Comparison of ENCODE assay signal across 28 cellular contexts in the genomic region with DNA sequence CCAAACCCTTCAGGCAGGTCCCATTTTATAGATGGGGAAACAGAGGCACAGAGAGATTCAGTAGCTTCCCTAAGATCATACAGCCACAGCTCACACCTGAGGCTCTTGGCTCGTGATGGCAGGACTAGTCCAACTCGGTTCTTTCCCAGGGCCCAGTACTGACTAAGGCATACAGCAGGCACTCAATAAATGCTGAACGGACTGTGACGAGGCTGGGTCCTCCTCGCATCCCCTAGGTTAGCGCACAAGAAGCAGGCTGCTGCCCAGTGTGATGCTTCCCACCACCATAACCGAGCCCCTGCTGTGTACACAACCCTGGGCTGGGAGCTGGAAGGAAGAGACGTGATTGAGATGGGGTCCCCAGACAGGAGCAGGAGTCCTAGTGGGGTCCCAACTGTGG. TPM values are rescaled to one million over a fixed set of nuclear protein-coding genes. Genes with fewer than 3 reads are reported as not detected.
DNase-seq lines count a peak whose midpoint lies in the region; ATAC-seq, FAIRE-seq and TF ChIP-seq lines count a peak whose summit lies in the region.
"Had no signal": no experiment of that assay in that cellular context is flagged by ENCODE, and none has a peak within 500 bp of the region (broad histone marks: within the 10 kb centered on the region; RNA-seq: fewer than 3 reads in every experiment).

No MANE protein-coding gene starts in this region.

- no peaks in the 10 kb centered on the region for H3K27me3 Mint-ChIP-seq in central memory CD8-positive, alpha-beta T cell
- H3K27me3 Mint-ChIP-seq in neural progenitor cell (ENCODE audit: insufficient read depth, low read depth): peaks cover 7% of the 10 kb centered on the region

- no peak for TF ChIP-seq EP300 in HepG2 (IDR thresholded peaks at IDR 0.05; ENCODE audit: low read depth in 2 of 2, low read length in 2 of 2)
- TF ChIP-seq EP300 in HepG2 (CRISPR knock-in tag; IDR thresholded peaks at IDR 0.05; ENCODE audit: borderline replicate concordance): no peak

- H3K4me1 ChIP-seq in HepG2 (ENCODE audit: insufficient read depth, low read length): peaks cover 6% of the 10 kb centered on the region
- peaks cover 0 to 7% (median under 1%) of the 10 kb centered on the region in 4 donors for H3K4me1 ChIP-seq in right lobe of liver
- H3K4me1 ChIP-seq in neural progenitor cell: peaks cover 9% of the 10 kb centered on the region
- H3K4me1 ChIP-seq: HAP-1 had no signal

- H3K9ac ChIP-seq in HepG2 (ENCODE audit: insufficient read depth, low read depth, low read length) (no peak overlapping the region), neural progenitor cell (no peak overlapping the region)

- H3K9me3 Mint-ChIP-seq in central memory CD8-positive, alpha-beta T cell: no peaks in the 10 kb centered on the region
- no peaks in the 10 kb centered on the region for H3K9me3 Mint-ChIP-seq in neural progenitor cell
- H3K9me3 Mint-ChIP-seq: CD8-positive, alpha-beta T cell had no signal

- peaks cover 40% of the 10 kb centered on the region for H3K4me1 Mint-ChIP-seq in central memory CD8-positive, alpha-beta T cell
- H3K4me1 Mint-ChIP-seq in neural progenitor cell: peaks cover 4% of the 10 kb centered on the region

- no peak for TF ChIP-seq CTCF in HepG2 (CRISPR knock-in tag; IDR thresholded peaks at IDR 0.05)
- TF ChIP-seq CTCF in right lobe of liver (IDR thresholded peaks at IDR 0.05): no peak
- no peak for TF ChIP-seq CTCF in neural progenitor cell (IDR thresholded peaks at IDR 0.05)

- H4K20me1 ChIP-seq in HepG2 (ENCODE audit: insufficient read depth, low read length) (no peaks in the 10 kb centered on the region), neural progenitor cell (ENCODE audit: low read depth) (no peaks in the 10 kb centered on the region)

- CTCF ChIA-PET in HepG2 (lab: Yijun Ruan, JAX; ENCODE audit: low intra/inter-chr PET ratio, low total read pairs): no interaction called here

- in situ Hi-C loops in HepG2 (cut with HindIII; ENCODE audit: extremely low pct_ligation_motif_present, low pct_unique_long_range_greater_than_20kb): no loop called here

- no peak for DNase-seq in HepG2 (ENCODE audit: low spot score)
- DNase-seq in right lobe of liver: no peak
- DNase-seq in central memory CD8-positive, alpha-beta T cell (ENCODE audit: low spot score in 2 of 2): no peak
- DNase-seq in neural progenitor cell (ENCODE audit: low spot score): no peak
- DNase-seq in NCI-H1048 (lab: John Stamatoyannopoulos, UW): no peak
- DNase-seq: CD8-positive, alpha-beta T cell; DMS 273 treated with DMSO at 0.1 percent for 48 hours; DMS79; EL; GDM1; GOT3; Karpas-422; NCI-H1105; NCI-H146; NCI-H1930; NCI-H446; NCI-H526 treated with DMSO at 0.1 percent for 48 hours; PC-9; SJCRH30 had no signal

- WGBS in HepG2 (ENCODE audit: low lambda C conversion rate): 94% methylated on average over 4 of the region's 8 CpGs
- WGBS in right lobe of liver (ENCODE audit: insufficient coverage, low coverage, low lambda C conversion rate, missing lambda C conversion rate): no CpG with 5 or more reads among the region's 8 CpGs

- H3K9me3 ChIP-seq in HepG2 (ENCODE audit: low read length) (no peaks in the 10 kb centered on the region), right lobe of liver (no peaks in the 10 kb centered on the region), neural progenitor cell (ENCODE audit: low read depth) (no peaks in the 10 kb centered on the region)
- H3K9me3 ChIP-seq: HAP-1, SJCRH30 had no signal

- H3K27ac ChIP-seq in HepG2 (ENCODE audit: extremely low read length, insufficient read depth, low read length) (no peak overlapping the region), right lobe of liver (no peak overlapping the region), neural progenitor cell (no peak overlapping the region)
- H3K27ac ChIP-seq: 22Rv1, PC-9, SJCRH30 had no signal

- H3K27ac Mint-ChIP-seq in central memory CD8-positive, alpha-beta T cell (ENCODE audit: low read depth): peak overlapping the region; percentile 80
- H3K27ac Mint-ChIP-seq in neural progenitor cell: peak overlapping the region; percentile 60

- no peak overlapping the region for H3K4me3 ChIP-seq in HepG2 (replicated peaks in 1 of 3; ENCODE audit: insufficient read depth in 1 of 3, low read depth in 2 of 3, low read length in 3 of 3)
- H3K4me3 ChIP-seq in right lobe of liver: no peak overlapping the region
- H3K4me3 ChIP-seq in neural progenitor cell: no peak overlapping the region
- H3K4me3 ChIP-seq: GM12878, HAP-1, PC-9, SJCRH30 had no signal

- ATAC-seq in HepG2: no peak
- no peak for ATAC-seq in right lobe of liver
- ATAC-seq in central memory CD8-positive, alpha-beta T cell (replicated peaks; ENCODE audit: extremely low read depth, poor library complexity, severe bottlenecking): no peak
- ATAC-seq in HG02885 (IDR thresholded peaks at IDR 0.05; ENCODE audit: poor library complexity, unreplicated experiment): no peak
- ATAC-seq in HG03439 (IDR thresholded peaks at IDR 0.05; ENCODE audit: unreplicated experiment): no peak
- ATAC-seq: CD8-positive, alpha-beta T cell; GM12878; Right ventricle myocardium inferior; SK-N-SH treated with all-trans-retinoic acid at 6 μM for 48 hours had no signal

- no peaks in the 10 kb centered on the region for H3F3A ChIP-seq in neural progenitor cell (ENCODE audit: low read depth)

- H3K79me2 ChIP-seq in HepG2 (ENCODE audit: insufficient read depth, low read length) (no peaks in the 10 kb centered on the region), neural progenitor cell (ENCODE audit: low read depth) (no peaks in the 10 kb centered on the region)

- POLR2A ChIA-PET in HepG2 (lab: Yijun Ruan, JAX): no interaction called here

- H3K4me2 ChIP-seq in HepG2 (ENCODE audit: low read depth, low read length) (no peak overlapping the region), neural progenitor cell (peak overlapping the region; percentile 27)
- H3K4me2 ChIP-seq: PC-9 had no signal

- H3K4me3 Mint-ChIP-seq in central memory CD8-positive, alpha-beta T cell: no peak overlapping the region
- H3K4me3 Mint-ChIP-seq in neural progenitor cell: no peak overlapping the region
- H3K4me3 Mint-ChIP-seq: CD8-positive, alpha-beta T cell had no signal

- no peak for TF ChIP-seq RAD21 in HepG2 (CRISPR knock-in tag; IDR thresholded peaks at IDR 0.05)

- H3K27me3 ChIP-seq in HepG2 (ENCODE audit: control insufficient read depth in 1 of 2, insufficient read depth in 2 of 2, low read length in 2 of 2) (no peaks in the 10 kb centered on the region), right lobe of liver (no peaks in the 10 kb centered on the region), neural progenitor cell (no peaks in the 10 kb centered on the region)
- H3K27me3 ChIP-seq: SJCRH30 had no signal

- intact Hi-C loops in HepG2 (cut with micrococcal nuclease; ENCODE audit: unreplicated experiment): no loop called here
- intact Hi-C loops in right lobe of liver (cut with DNase I): no loop called here

- BruUV-seq in HepG2 (replicated peaks; lab: Mats Ljungman, UMichigan): no TSS peak

- FAIRE-seq in HepG2 (lab: Jason Lieb, UNC): no peak
- FAIRE-seq: GM12878 had no signal

- peaks cover 20% of the 10 kb centered on the region for H3K36me3 Mint-ChIP-seq in central memory CD8-positive, alpha-beta T cell (ENCODE audit: insufficient read depth)
- no peaks in the 10 kb centered on the region for H3K36me3 Mint-ChIP-seq in neural progenitor cell
- H3K36me3 Mint-ChIP-seq: CD8-positive, alpha-beta T cell had no signal

- H2AFZ ChIP-seq in HepG2 (ENCODE audit: low read length) (no peak overlapping the region), neural progenitor cell (replicated peaks) (no peak overlapping the region)
- H2AFZ ChIP-seq: PC-9 had no signal

- no peak for TF ChIP-seq POLR2A in HepG2 (IDR thresholded peaks at IDR 0.05; ENCODE audit: insufficient read depth in 1 of 2, low read depth in 2 of 2, low read length in 2 of 2)
- TF ChIP-seq POLR2A in right lobe of liver (IDR thresholded peaks at IDR 0.05): no peak

- H3K36me3 ChIP-seq in HepG2 (replicated peaks in 1 of 2; ENCODE audit: control insufficient read depth in 1 of 2, insufficient read depth in 2 of 2, low read length in 2 of 2) (peaks cover 48 to 61% of the 10 kb centered on the region in 2 experiments; a peak in 4 of 5 replicates), right lobe of liver (no peaks in the 10 kb centered on the region), neural progenitor cell (no peaks in the 10 kb centered on the region)

RNA-seq across cellular contexts. Expression of gene PLXND1, which starts 24.9 kb away (rescaled TPM):
- total RNA-seq in HepG2 (2016; rRNA removed; fragmentation: Illumina TruSeq; extraction: Trizol): 15.9 and 25.3 TPM in 2 replicates
- total RNA-seq in HepG2 (2016; cell fraction: cytosol; rRNA removed; fragmentation: Illumina TruSeq; extraction: Trizol; ENCODE audit: low read depth): 6.6 and 10.2 TPM in 2 replicates
- 17.4 and 18.7 TPM in 2 replicates for total RNA-seq in HepG2 (2016; cell fraction: insoluble cytoplasmic fraction; rRNA removed; fragmentation: Illumina TruSeq; extraction: Trizol)
- 20.1 and 23.5 TPM in 2 replicates for total RNA-seq in HepG2 (2016; cell fraction: membrane; rRNA removed; fragmentation: Illumina TruSeq; extraction: Trizol)
- 31.2 and 42.9 TPM in 2 replicates for total RNA-seq in HepG2 (2016; cell fraction: nucleus; rRNA removed; fragmentation: Illumina TruSeq; extraction: Trizol)
- 42.0 and 51.9 TPM in 2 replicates for polyA plus RNA-seq in HepG2 (2011; rRNA removed)
- polyA plus RNA-seq in HepG2 (2011; cell fraction: cytosol; rRNA removed): 32.8 and 38.1 TPM in 2 replicates
- 227 and 266 TPM in 2 replicates for polyA plus RNA-seq in HepG2 (2011; cell fraction: nucleus; rRNA removed)
- polyA plus RNA-seq in HepG2 (2012): 48.7 and 95.9 TPM in 2 replicates
- 4.4 and 4.6 TPM in 2 replicates for polyA plus RNA-seq in HepG2 (2016; cell fraction: cytosol; fragmentation: Illumina TruSeq; extraction: Trizol; ENCODE audit: low read depth)
- 20.5 and 26.7 TPM in 2 replicates for polyA plus RNA-seq in HepG2 (2016; cell fraction: insoluble cytoplasmic fraction; fragmentation: Illumina TruSeq; extraction: Trizol; ENCODE audit: low read depth)
- 14.3 and 14.5 TPM in 2 replicates for polyA plus RNA-seq in HepG2 (2016; cell fraction: membrane; fragmentation: Illumina TruSeq; extraction: Trizol; ENCODE audit: low read depth)
- 87.9 and 89.2 TPM in 2 replicates for polyA plus RNA-seq in HepG2 (2016; cell fraction: nucleus; fragmentation: Illumina TruSeq; extraction: Trizol; ENCODE audit: insufficient read depth, low read depth)
- polyA minus RNA-seq in HepG2 (2011; rRNA and poly(A)+ RNA removed; ENCODE audit: low replicate concordance): 25.6 and 59.9 TPM in 2 replicates
- polyA minus RNA-seq in HepG2 (2011; cell fraction: cytosol; rRNA and poly(A)+ RNA removed): 30.9 and 54.1 TPM in 2 replicates
- 61.7 and 71.7 TPM in 2 replicates for polyA minus RNA-seq in HepG2 (2011; cell fraction: nucleus; rRNA and poly(A)+ RNA removed)
- total RNA-seq in right lobe of liver: 10 to 100 TPM; 27.0 to 48.8 (median 29.6) TPM
- 9.0 and 12.9 TPM in 2 replicates for total RNA-seq in neural progenitor cell (ENCODE audit: low replicate concordance)

RNA-seq across cellular contexts. Expression of gene H1-8, which starts 38.6 kb away (rescaled TPM):
- total RNA-seq in HepG2 (2016; rRNA removed; fragmentation: Illumina TruSeq; extraction: Trizol): not detected in 2 replicates
- not detected in 2 replicates for total RNA-seq in HepG2 (2016; cell fraction: cytosol; rRNA removed; fragmentation: Illumina TruSeq; extraction: Trizol; ENCODE audit: low read depth)
- not detected in 2 replicates for total RNA-seq in HepG2 (2016; cell fraction: insoluble cytoplasmic fraction; rRNA removed; fragmentation: Illumina TruSeq; extraction: Trizol)
- total RNA-seq in HepG2 (2016; cell fraction: membrane; rRNA removed; fragmentation: Illumina TruSeq; extraction: Trizol): not detected in 2 replicates
- not detected in 2 replicates for total RNA-seq in HepG2 (2016; cell fraction: nucleus; rRNA removed; fragmentation: Illumina TruSeq; extraction: Trizol)
- 0.08 TPM in 1 of 2 replicates, not detected in the other for polyA plus RNA-seq in HepG2 (2011; rRNA removed)
- 0.09 and 0.12 TPM in 2 replicates for polyA plus RNA-seq in HepG2 (2011; cell fraction: cytosol; rRNA removed)
- not detected in 2 replicates for polyA plus RNA-seq in HepG2 (2011; cell fraction: nucleus; rRNA removed)
- not detected in 2 replicates for polyA plus RNA-seq in HepG2 (2012)
- polyA plus RNA-seq in HepG2 (2016; cell fraction: cytosol; fragmentation: Illumina TruSeq; extraction: Trizol; ENCODE audit: low read depth): not detected in 2 replicates
- polyA plus RNA-seq in HepG2 (2016; cell fraction: insoluble cytoplasmic fraction; fragmentation: Illumina TruSeq; extraction: Trizol; ENCODE audit: low read depth): not detected in 2 replicates
- not detected in 2 replicates for polyA plus RNA-seq in HepG2 (2016; cell fraction: membrane; fragmentation: Illumina TruSeq; extraction: Trizol; ENCODE audit: low read depth)
- not detected in 2 replicates for polyA plus RNA-seq in HepG2 (2016; cell fraction: nucleus; fragmentation: Illumina TruSeq; extraction: Trizol; ENCODE audit: insufficient read depth, low read depth)
- polyA minus RNA-seq in HepG2 (2011; rRNA and poly(A)+ RNA removed; ENCODE audit: low replicate concordance): not detected in 2 replicates
- polyA minus RNA-seq in HepG2 (2011; cell fraction: cytosol; rRNA and poly(A)+ RNA removed): not detected in 2 replicates
- polyA minus RNA-seq in HepG2 (2011; cell fraction: nucleus; rRNA and poly(A)+ RNA removed): not detected in 2 replicates
- not detected for total RNA-seq in right lobe of liver
- total RNA-seq in neural progenitor cell (ENCODE audit: low replicate concordance): not detected in 2 replicates
- total RNA-seq: CD8-positive, alpha-beta T cell; GM12878; PC-9; Right ventricle myocardium inferior; RPMI7951; SJCRH30 had no signal
- polyA plus RNA-seq: BJ, GM12878 had no signal

RNA-seq across cellular contexts. Expression of gene RHO, which starts 53.2 kb away (rescaled TPM):
- total RNA-seq in HepG2 (2016; rRNA removed; fragmentation: Illumina TruSeq; extraction: Trizol): not detected in 2 replicates
- total RNA-seq in HepG2 (2016; cell fraction: cytosol; rRNA removed; fragmentation: Illumina TruSeq; extraction: Trizol; ENCODE audit: low read depth): not detected in 2 replicates
- not detected in 2 replicates for total RNA-seq in HepG2 (2016; cell fraction: insoluble cytoplasmic fraction; rRNA removed; fragmentation: Illumina TruSeq; extraction: Trizol)
- not detected in 2 replicates for total RNA-seq in HepG2 (2016; cell fraction: membrane; rRNA removed; fragmentation: Illumina TruSeq; extraction: Trizol)
- total RNA-seq in HepG2 (2016; cell fraction: nucleus; rRNA removed; fragmentation: Illumina TruSeq; extraction: Trizol): not detected in 2 replicates
- not detected in 2 replicates for polyA plus RNA-seq in HepG2 (2011; rRNA removed)
- not detected in 2 replicates for polyA plus RNA-seq in HepG2 (2011; cell fraction: cytosol; rRNA removed)
- polyA plus RNA-seq in HepG2 (2011; cell fraction: nucleus; rRNA removed): 0.05 TPM in 1 of 2 replicates, not detected in the other
- not detected in 2 replicates for polyA plus RNA-seq in HepG2 (2012)
- not detected in 2 replicates for polyA plus RNA-seq in HepG2 (2016; cell fraction: cytosol; fragmentation: Illumina TruSeq; extraction: Trizol; ENCODE audit: low read depth)
- not detected in 2 replicates for polyA plus RNA-seq in HepG2 (2016; cell fraction: insoluble cytoplasmic fraction; fragmentation: Illumina TruSeq; extraction: Trizol; ENCODE audit: low read depth)
- polyA plus RNA-seq in HepG2 (2016; cell fraction: membrane; fragmentation: Illumina TruSeq; extraction: Trizol; ENCODE audit: low read depth): not detected in 2 replicates
- not detected in 2 replicates for polyA plus RNA-seq in HepG2 (2016; cell fraction: nucleus; fragmentation: Illumina TruSeq; extraction: Trizol; ENCODE audit: insufficient read depth, low read depth)
- polyA minus RNA-seq in HepG2 (2011; rRNA and poly(A)+ RNA removed; ENCODE audit: low replicate concordance): not detected in 2 replicates
- polyA minus RNA-seq in HepG2 (2011; cell fraction: cytosol; rRNA and poly(A)+ RNA removed): not detected in 2 replicates
- polyA minus RNA-seq in HepG2 (2011; cell fraction: nucleus; rRNA and poly(A)+ RNA removed): not detected in 2 replicates
- total RNA-seq in right lobe of liver: not detected
- total RNA-seq in neural progenitor cell (ENCODE audit: low replicate concordance): not detected in 2 replicates
- total RNA-seq: CD8-positive, alpha-beta T cell; GM12878; PC-9; Right ventricle myocardium inferior; RPMI7951; SJCRH30 had no signal
- polyA plus RNA-seq: BJ, GM12878 had no signal
